ENCODE assay signal across 10 cellular contexts in genomic region chr19:15284091-15284490, GRCh38. TPM values are rescaled to one million over a fixed set of nuclear protein-coding genes. Genes with fewer than 3 reads are reported as not detected.
DNase-seq lines count a peak whose midpoint lies in the region; ATAC-seq and TF ChIP-seq lines count a peak whose summit lies in the region.
"Had no signal": no experiment of that assay in that cellular context is flagged by ENCODE, and none has a peak within 500 bp of the region (broad histone marks: within the 10 kb centered on the region; RNA-seq: fewer than 3 reads in every experiment).

No MANE protein-coding gene starts in this region.

- DNase-seq in CD4-positive, alpha-beta T cell, result no peak
- no peak for DNase-seq in effector memory CD8-positive, alpha-beta T cell
- DNase-seq in psoas muscle (no peak), foreskin keratinocyte (no peak), NCI-H1930 (lab: John Stamatoyannopoulos, UW) (no peak), COLO829 (ENCODE audit: low spot score) (no peak)
- DNase-seq: activated CD8-positive, alpha-beta memory T cell treated with anti-CD3 and anti-CD28 coated beads, Interleukin-2, amount 50 U/mL, for 4 hours; T1000 had no signal

- H3K9me3 ChIP-seq in CD4-positive, alpha-beta T cell (ENCODE audit: control insufficient read depth, low read length), result no peaks in the 10 kb centered on the region
- H3K9me3 ChIP-seq in HEK293 (ENCODE audit: control insufficient read depth, insufficient read depth, low read depth, low read length) (no peaks in the 10 kb centered on the region), psoas muscle (no peaks in the 10 kb centered on the region)

- intact Hi-C loops in CD4-positive, alpha-beta T cell (cut with DNase I, micrococcal nuclease), result no loop called here
- intact Hi-C loops in psoas muscle (cut with DNase I), result loop anchor here (5.0 kb wide), 1 partner anchor 33 kb away; no protein-coding TSS in a partner anchor

- H3K27me3 Mint-ChIP-seq in CD4-positive, alpha-beta T cell, result no peaks in the 10 kb centered on the region
- H3K27me3 Mint-ChIP-seq in effector memory CD8-positive, alpha-beta T cell, result no peaks in the 10 kb centered on the region

- WGBS in psoas muscle, 3 donors, result 85 to 92% (median 87%) methylated on average over 5 of the region's 5 CpGs

- POLR2A ChIA-PET in CD4-positive, alpha-beta T cell (lab: Charles Lee), result no interaction called here
- POLR2A ChIA-PET in HEK293 (lab: Yijun Ruan, JAX), result interaction anchor here (1.5 to 1.9 kb wide), 2 partner anchors 9 to 95 kb away, joined by 4 to 7 read pairs; partner anchors contain the start of gene AKAP8

- no peak overlapping the region for H3K4me3 ChIP-seq in HEK293 (ENCODE audit: low read depth, low read length)
- H3K4me3 ChIP-seq in psoas muscle, result no peak overlapping the region

- peaks cover 100% of the 10 kb centered on the region for H3K4me1 Mint-ChIP-seq in CD4-positive, alpha-beta T cell (ENCODE audit: low read depth)
- H3K4me1 Mint-ChIP-seq in effector memory CD8-positive, alpha-beta T cell (ENCODE audit: low read depth in 2 of 2), result peaks cover 78 to 88% of the 10 kb centered on the region in 2 donors

- H3K27me3 ChIP-seq in CD4-positive, alpha-beta T cell (ENCODE audit: control insufficient read depth, insufficient read depth, low read length), result no peaks in the 10 kb centered on the region
- no peaks in the 10 kb centered on the region for H3K27me3 ChIP-seq in psoas muscle (ENCODE audit: insufficient read depth in 3 of 3, low read length in 2 of 3)
- no peaks in the 10 kb centered on the region for H3K27me3 ChIP-seq in foreskin keratinocyte

- H3K4me1 ChIP-seq in HEK293 (ENCODE audit: control insufficient read depth, insufficient read depth, low read length) (peaks cover 57% of the 10 kb centered on the region), psoas muscle (peaks cover 100% of the 10 kb centered on the region), foreskin keratinocyte (peaks cover 47% of the 10 kb centered on the region)

- CTCF ChIA-PET in CD4-positive, alpha-beta T cell (lab: Charles Lee), result no interaction called here
- CTCF ChIA-PET in HEK293 (lab: Yijun Ruan, JAX), result interaction anchor here (0.7 to 2.2 kb wide), 2 partner anchors 8 to 17 kb away, joined by 3 to 6 read pairs; no protein-coding TSS in a partner anchor

- peak overlapping the region; percentile 75 for H3K27ac Mint-ChIP-seq in CD4-positive, alpha-beta T cell
- peak overlapping the region; percentile 89 to 91 for H3K27ac Mint-ChIP-seq in effector memory CD8-positive, alpha-beta T cell

- no peaks in the 10 kb centered on the region for H3K9me3 Mint-ChIP-seq in CD4-positive, alpha-beta T cell
- no peaks in the 10 kb centered on the region for H3K9me3 Mint-ChIP-seq in effector memory CD8-positive, alpha-beta T cell
- H3K9me3 Mint-ChIP-seq: neural crest cell had no signal

- H3K27ac ChIP-seq in CD4-positive, alpha-beta T cell (ENCODE audit: low read depth, low read length), result no peak overlapping the region
- H3K27ac ChIP-seq in HEK293 (ENCODE audit: extremely low read depth, low read depth, low read length) (no peak overlapping the region), psoas muscle (peak overlapping the region; percentile 83), foreskin keratinocyte (no peak overlapping the region)

- peaks cover 0 to 4% of the 10 kb centered on the region in 2 experiments; a peak in 1 of 3 replicates for H3K36me3 ChIP-seq in HEK293 (ENCODE audit: control insufficient read depth in 2 of 2, insufficient read depth in 1 of 2, low read length in 2 of 2)
- H3K36me3 ChIP-seq in psoas muscle (ENCODE audit: insufficient read depth in 1 of 2, low read depth in 1 of 2), result no peaks in the 10 kb centered on the region

- no peak for ATAC-seq in CD4-positive, alpha-beta T cell (ENCODE audit: poor library complexity)
- no peak for ATAC-seq in effector memory CD8-positive, alpha-beta T cell (replicated peaks)
- ATAC-seq in psoas muscle (no peak), foreskin keratinocyte (no peak)

- H3K36me3 Mint-ChIP-seq in CD4-positive, alpha-beta T cell (ENCODE audit: low read depth), result peaks cover 4% of the 10 kb centered on the region
- peaks cover 15% of the 10 kb centered on the region for H3K36me3 Mint-ChIP-seq in effector memory CD8-positive, alpha-beta T cell (ENCODE audit: insufficient read depth)

- no peak for TF ChIP-seq CTCF in CD4-positive, alpha-beta T cell (IDR thresholded peaks at IDR 0.05)
- TF ChIP-seq CTCF in HEK293 (tag by site-specific recombination; IDR thresholded peaks at IDR 0.05) (no peak), psoas muscle (IDR thresholded peaks at IDR 0.05) (no peak), foreskin keratinocyte (conservative IDR thresholded peaks at IDR 0.05) (no peak)

- H3K4me3 Mint-ChIP-seq in CD4-positive, alpha-beta T cell, result peak overlapping the region; percentile 81
- H3K4me3 Mint-ChIP-seq in effector memory CD8-positive, alpha-beta T cell, result peak overlapping the region; percentile 55 to 81

TF ChIP-seq in HEK293, 187 proteins besides CTCF, POLR2A, EP300 and RAD21:
- TF ChIP-seq MZF1 (tag by site-specific recombination; IDR thresholded peaks at IDR 0.05; ENCODE audit: borderline replicate concordance) (peak; percentile 90; the same call in 1 of the 2 replicates), ZNF48 (tag by site-specific recombination; IDR thresholded peaks at IDR 0.05) (no peak), ZNF214 (tag by site-specific recombination; IDR thresholded peaks at IDR 0.05; ENCODE audit: borderline replicate concordance) (no peak), ZNF555 (tag by site-specific recombination; conservative IDR thresholded peaks at IDR 0.05) (no peak)

RNA-seq across cellular contexts. Expression of gene BRD4, which starts 48.2 kb away (rescaled TPM):
- total RNA-seq in CD4-positive, alpha-beta T cell, result 100 to 1,000 TPM; 101 to 102 TPM
- total RNA-seq in psoas muscle, result 100 to 1,000 TPM in 2 of 4 donors, 10 to 100 TPM in 2; 65.3 to 120 (median 101) TPM
- polyA plus RNA-seq in psoas muscle, result 100 to 1,000 TPM in 1 of 3 donors, 10 to 100 TPM in 2; 42.6 to 107 (median 45.6) TPM
- 27.3 and 27.8 TPM in 2 replicates for total RNA-seq in foreskin keratinocyte
- 11.5 and 13.5 TPM in 2 replicates for polyA plus RNA-seq in foreskin keratinocyte

RNA-seq across cellular contexts. Expression of gene EPHX3, which starts 51.8 kb away (rescaled TPM):
- not detected for total RNA-seq in CD4-positive, alpha-beta T cell
- under 1 TPM in 2 of 4 donors, not detected in 2; 0.19 to 0.20 TPM for total RNA-seq in psoas muscle
- under 1 TPM; 0.05 to 0.20 (median 0.08) TPM for polyA plus RNA-seq in psoas muscle
- total RNA-seq in foreskin keratinocyte, result 0.10 TPM in 1 of 2 replicates, not detected in the other
- polyA plus RNA-seq in foreskin keratinocyte, result 0.06 and 0.12 TPM in 2 replicates

Comparison
In these comparisons a context has a peak if more than half of its experiments do, and no peak if none do; other contexts are left out.
1. intact Hi-C loops: an anchor here in psoas muscle (5.0 kb wide); none called in CD4-positive, alpha-beta T cell.